In the genomic region with DNA sequence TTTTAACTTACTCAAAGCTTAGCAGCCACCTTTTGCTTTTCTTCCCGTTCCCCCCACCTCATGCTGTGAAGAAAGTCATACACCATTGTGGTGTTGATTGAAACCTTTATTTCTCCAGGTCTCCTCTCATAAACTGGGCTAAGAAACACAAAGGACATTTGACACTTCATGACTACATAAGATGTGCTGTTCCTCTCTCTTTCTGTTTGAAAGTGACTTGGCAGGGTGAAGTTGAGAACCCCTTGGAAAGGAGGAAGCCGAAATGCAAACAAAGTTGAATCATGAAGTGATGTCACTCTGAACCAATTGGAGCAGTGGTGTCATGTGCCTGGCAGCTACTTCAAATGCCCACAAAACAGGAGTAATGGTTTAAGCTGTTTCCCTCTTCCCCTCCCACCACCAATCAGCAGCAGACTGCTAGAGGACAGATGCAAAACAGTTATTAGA, we compare ENCODE assay signal across 8 cellular contexts.
DNase-seq lines count a peak whose midpoint lies in the region; ATAC-seq and TF ChIP-seq lines count a peak whose summit lies in the region.

No MANE protein-coding gene starts in this region.

- no peaks in the 10 kb centered on the region for H3K27me3 Mint-ChIP-seq in activated T-helper 17 cell treated with anti-CD3 and anti-CD28 coated beads, Interleukin-2, amount 50 U/mL, for 72 hours

- DNase-seq in AG09319 (ENCODE audit: extremely low read depth, low read depth) (peak; percentile 40), lower lobe of right lung (no peak), NCI-H82 (lab: John Stamatoyannopoulos, UW) (no peak), HuH-7.5 (ENCODE audit: low spot score) (no peak)

- H3K27me3 ChIP-seq in HUES64 (ENCODE audit: insufficient read depth, low read length) (no peaks in the 10 kb centered on the region), lower lobe of right lung (ENCODE audit: low read depth) (no peaks in the 10 kb centered on the region)

- no peaks in the 10 kb centered on the region for H3K9me3 Mint-ChIP-seq in activated T-helper 17 cell treated with anti-CD3 and anti-CD28 coated beads, Interleukin-2, amount 50 U/mL, for 72 hours

- H3K9ac ChIP-seq in HUES64 (ENCODE audit: low read depth, low read length), result peak overlapping the region; percentile 33; the same call in 1 of the 2 replicates

- peaks cover 5% of the 10 kb centered on the region for H3K36me3 Mint-ChIP-seq in activated T-helper 17 cell treated with anti-CD3 and anti-CD28 coated beads, Interleukin-2, amount 50 U/mL, for 72 hours (ENCODE audit: low read depth)

- WGBS in HUES64, result 3% methylated on average over 2 of the region's 2 CpGs

- no peaks in the 10 kb centered on the region for H3K36me3 ChIP-seq in HUES64 (ENCODE audit: insufficient read depth, low read length)
- H3K36me3 ChIP-seq in lower lobe of right lung, result no peaks in the 10 kb centered on the region

- H3K9me3 ChIP-seq in HUES64 (ENCODE audit: insufficient read depth, low read depth, low read length), result no peaks in the 10 kb centered on the region
- peaks cover 13% of the 10 kb centered on the region for H3K9me3 ChIP-seq in lower lobe of right lung

- H3K27ac ChIP-seq in HUES64 (ENCODE audit: low read depth, low read length), result peak overlapping the region; percentile 90
- H3K27ac ChIP-seq in lower lobe of right lung, result no peak overlapping the region

- no peak for TF ChIP-seq CTCF in AG09319 (IDR thresholded peaks at IDR 0.05; ENCODE audit: low read depth, low read length)
- TF ChIP-seq CTCF in lower lobe of right lung (IDR thresholded peaks at IDR 0.05), result no peak

- H3K4me1 ChIP-seq in HUES64 (ENCODE audit: insufficient read depth, low read length) (peaks cover 76% of the 10 kb centered on the region), lower lobe of right lung (peaks cover 5% of the 10 kb centered on the region)

- peak; percentile 56 for ATAC-seq in activated T-helper 17 cell treated with anti-CD3 and anti-CD28 coated beads, Interleukin-2, amount 50 U/mL, for 72 hours (replicated peaks)
- ATAC-seq in lower lobe of right lung, result peak; percentile 53 to 79
- no peak for ATAC-seq in GM19351 (IDR thresholded peaks at IDR 0.05; ENCODE audit: unreplicated experiment)
- ATAC-seq in GM19324 (IDR thresholded peaks at IDR 0.05; ENCODE audit: low FRiP score, unreplicated experiment), result no peak

- peak overlapping the region; percentile 14 for H3K4me3 ChIP-seq in HUES64 (ENCODE audit: low read length)
- no peak overlapping the region for H3K4me3 ChIP-seq in lower lobe of right lung

- no peak overlapping the region for H3K4me3 Mint-ChIP-seq in activated T-helper 17 cell treated with anti-CD3 and anti-CD28 coated beads, Interleukin-2, amount 50 U/mL, for 72 hours

- intact Hi-C loops in lower lobe of right lung (cut with DNase I), result no loop called here

- no peaks in the 10 kb centered on the region for H3K4me1 Mint-ChIP-seq in activated T-helper 17 cell treated with anti-CD3 and anti-CD28 coated beads, Interleukin-2, amount 50 U/mL, for 72 hours

- H3K27ac Mint-ChIP-seq in activated T-helper 17 cell treated with anti-CD3 and anti-CD28 coated beads, Interleukin-2, amount 50 U/mL, for 72 hours, result no peak overlapping the region

Comparison
In these comparisons a context has a peak if more than half of its experiments do, and no peak if none do; other contexts are left out.
1. ATAC-seq: peak in activated T-helper 17 cell treated with anti-CD3 and anti-CD28 coated beads, Interleukin-2, amount 50 U/mL, for 72 hours (single experiment) and lower lobe of right lung (2 of 2); none in GM19351 (single experiment) and GM19324 (single experiment).